8 cellular contexts compared by ENCODE assay signal in genomic region chr12:10722502-10722904, GRCh38. TPM values are rescaled to one million over a fixed set of nuclear protein-coding genes. Genes with fewer than 3 reads are reported as not detected.
DNase-seq lines count a peak whose midpoint lies in the region; ATAC-seq lines count a peak whose summit lies in the region.

No MANE protein-coding gene starts in this region.

- POLR2A ChIA-PET in activated CD4-positive, alpha-beta T cell treated with anti-CD3 and anti-CD28 coated beads, Interleukin-2, amount 10 ng/mL, durations not matched to agents 7 days and 5 days (lab: Charles Lee), result interaction anchor here (0.6 kb wide), 1 partner anchor 115 kb away, joined by 3 read pairs; no protein-coding TSS in a partner anchor

- peaks cover 39% of the 10 kb centered on the region for H3K4me1 Mint-ChIP-seq in activated CD4-positive, alpha-beta T cell treated with anti-CD3 and anti-CD28 coated beads, Interleukin-2, amount 10 ng/mL, durations not matched to agents 7 days and 5 days

- peak overlapping the region; percentile 84 for H3K4me3 Mint-ChIP-seq in activated CD4-positive, alpha-beta T cell treated with anti-CD3 and anti-CD28 coated beads, Interleukin-2, amount 10 ng/mL, durations not matched to agents 7 days and 5 days

- H3K27me3 Mint-ChIP-seq in activated CD4-positive, alpha-beta T cell treated with anti-CD3 and anti-CD28 coated beads, Interleukin-2, amount 10 ng/mL, durations not matched to agents 7 days and 5 days, result peaks cover 42% of the 10 kb centered on the region

- H3K36me3 Mint-ChIP-seq in activated CD4-positive, alpha-beta T cell treated with anti-CD3 and anti-CD28 coated beads, Interleukin-2, amount 10 ng/mL, durations not matched to agents 7 days and 5 days (ENCODE audit: low read depth), result peaks cover 2% of the 10 kb centered on the region

- H3K9me3 Mint-ChIP-seq in activated CD4-positive, alpha-beta T cell treated with anti-CD3 and anti-CD28 coated beads, Interleukin-2, amount 10 ng/mL, durations not matched to agents 7 days and 5 days, result no peaks in the 10 kb centered on the region

- DNase-seq in DMS53 (lab: John Stamatoyannopoulos, UW) (peak; percentile 86), HuH-7 (ENCODE audit: low spot score) (peak; percentile 44), ecto neural progenitor cell (ENCODE audit: low spot score) (peak; percentile 74), lung microvascular endothelial cell (ENCODE audit: low read depth in 2 of 2) (peak; percentile 64 to 68)
- peak; percentile 39 for DNase-seq in activated CD4-positive, alpha-beta T cell treated with anti-CD3 and anti-CD28 coated beads, Interleukin-2, amount 10 ng/mL, durations not matched to agents 7 days and 5 days
- peak; percentile 24 to 43 for DNase-seq in stimulated activated CD8-positive, alpha-beta memory T cell treated with anti-CD3 and anti-CD28 coated beads, Interleukin-4, amount 100 ng/mL, for 4 hours (ENCODE audit: low read depth in 2 of 2, low spot score in 1 of 2)

- peak; percentile 40 for ATAC-seq in GM21381 (IDR thresholded peaks at IDR 0.05; ENCODE audit: unreplicated experiment)
- no peak for ATAC-seq in HG02970 (IDR thresholded peaks at IDR 0.05; ENCODE audit: low FRiP score, unreplicated experiment)

- H3K27ac Mint-ChIP-seq in activated CD4-positive, alpha-beta T cell treated with anti-CD3 and anti-CD28 coated beads, Interleukin-2, amount 10 ng/mL, durations not matched to agents 7 days and 5 days, result peak overlapping the region; percentile 78

- CTCF ChIA-PET in activated CD4-positive, alpha-beta T cell treated with anti-CD3 and anti-CD28 coated beads, Interleukin-2, amount 10 ng/mL, durations not matched to agents 7 days and 5 days (lab: Charles Lee), result no interaction called here

RNA-seq across cellular contexts. Expression of gene YBX3, which starts 0.6 kb away (rescaled TPM):
- total RNA-seq in activated CD4-positive, alpha-beta T cell treated with anti-CD3 and anti-CD28 coated beads, Interleukin-2, amount 10 ng/mL, durations not matched to agents 7 days and 5 days, result 10 to 100 TPM; 27.1 to 31.4 TPM
- 127 and 170 TPM in 2 replicates for total RNA-seq in lung microvascular endothelial cell

RNA-seq across cellular contexts. Expression of gene STYK1, which starts 48.7 kb away (rescaled TPM):
- total RNA-seq in activated CD4-positive, alpha-beta T cell treated with anti-CD3 and anti-CD28 coated beads, Interleukin-2, amount 10 ng/mL, durations not matched to agents 7 days and 5 days, result under 1 TPM; 0.17 to 0.35 TPM
- total RNA-seq in lung microvascular endothelial cell, result 4.2 and 8.1 TPM in 2 replicates

Comparison
In these comparisons a context has a peak if more than half of its experiments do, and no peak if none do; other contexts are left out.
1. DNase-seq: peak in every context shown above with its lines; median percentile 86 in DMS53; 74 in ecto neural progenitor cell; 66 in lung microvascular endothelial cell; 44 in HuH-7; 39 in activated CD4-positive, alpha-beta T cell treated with anti-CD3 and anti-CD28 coated beads, Interleukin-2, amount 10 ng/mL, durations not matched to agents 7 days and 5 days; 34 in stimulated activated CD8-positive, alpha-beta memory T cell treated with anti-CD3 and anti-CD28 coated beads, Interleukin-4, amount 100 ng/mL, for 4 hours.